ENCODE assay signal across 8 cellular contexts in the genomic region with DNA sequence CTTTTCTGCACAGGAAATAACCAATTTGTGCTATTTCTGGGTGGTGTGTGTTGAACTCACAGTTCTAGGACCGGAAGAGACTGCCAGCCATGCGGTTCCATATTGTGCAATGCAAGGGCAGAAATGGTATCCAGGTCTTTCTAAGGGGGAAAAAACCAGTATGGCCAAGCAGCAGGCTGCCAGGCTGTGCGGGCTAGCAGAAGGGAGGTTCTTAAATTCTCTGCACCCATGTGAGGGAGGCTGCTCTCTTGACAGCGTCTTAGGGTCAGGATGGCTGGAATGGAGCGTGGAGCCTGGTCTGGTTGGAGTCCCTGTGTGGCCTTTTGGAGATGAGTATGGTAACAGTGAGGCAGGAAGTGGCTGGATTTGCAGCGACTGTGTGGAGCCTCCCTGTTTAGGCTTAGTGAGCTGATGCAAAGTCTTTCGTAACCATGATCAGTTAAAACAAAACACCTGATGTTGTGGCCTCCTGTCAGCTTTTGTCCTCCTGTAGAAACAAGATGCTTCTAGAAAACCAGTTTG. TPM values are rescaled to one million over a fixed set of nuclear protein-coding genes. Genes with fewer than 3 reads are reported as not detected.
DNase-seq lines count a peak whose midpoint lies in the region; ATAC-seq and TF ChIP-seq lines count a peak whose summit lies in the region.

No MANE protein-coding gene starts in this region.

- no peak overlapping the region for H3K4me3 ChIP-seq in smooth muscle cell

- peak overlapping the region; percentile 26 for H3K4me2 ChIP-seq in smooth muscle cell

- H3K4me1 ChIP-seq in smooth muscle cell (ENCODE audit: low read depth), result peaks cover 30% of the 10 kb centered on the region

- H4K20me1 ChIP-seq in smooth muscle cell (ENCODE audit: low read depth), result peaks cover 100% of the 10 kb centered on the region

- H3K36me3 ChIP-seq in smooth muscle cell (ENCODE audit: low read depth), result no peaks in the 10 kb centered on the region

- peaks cover 18% of the 10 kb centered on the region for H3K36me3 Mint-ChIP-seq in activated T-cell treated with anti-CD3 and anti-CD28 coated beads, Interleukin-2, amount 50 U/mL, for 4 hours (ENCODE audit: insufficient read depth)

- no peaks in the 10 kb centered on the region for H3K27me3 Mint-ChIP-seq in activated T-cell treated with anti-CD3 and anti-CD28 coated beads, Interleukin-2, amount 50 U/mL, for 4 hours (ENCODE audit: low read depth)

- H3K4me1 Mint-ChIP-seq in activated T-cell treated with anti-CD3 and anti-CD28 coated beads, Interleukin-2, amount 50 U/mL, for 4 hours (ENCODE audit: low read depth), result peaks cover 92% of the 10 kb centered on the region

- H3K9ac ChIP-seq in smooth muscle cell (ENCODE audit: low read depth), result no peak overlapping the region

- peak overlapping the region; percentile 75 for H3K4me3 Mint-ChIP-seq in activated T-cell treated with anti-CD3 and anti-CD28 coated beads, Interleukin-2, amount 50 U/mL, for 4 hours

- no peaks in the 10 kb centered on the region for H3K27me3 ChIP-seq in smooth muscle cell (ENCODE audit: low read depth)

- no peak for TF ChIP-seq CTCF in smooth muscle cell (IDR thresholded peaks at IDR 0.05; ENCODE audit: borderline replicate concordance, insufficient read depth, poor library complexity, severe bottlenecking)

- WGBS in smooth muscle cell (ENCODE audit: low lambda C conversion rate), result 49% methylated on average over 7 of the region's 7 CpGs

- H3K27ac ChIP-seq in smooth muscle cell (ENCODE audit: low read depth), result peak overlapping the region; percentile 48

- no peaks in the 10 kb centered on the region for H3K9me3 Mint-ChIP-seq in activated T-cell treated with anti-CD3 and anti-CD28 coated beads, Interleukin-2, amount 50 U/mL, for 4 hours

- H3F3A ChIP-seq in smooth muscle cell (ENCODE audit: low read depth), result no peaks in the 10 kb centered on the region

- no peak overlapping the region for H2AFZ ChIP-seq in smooth muscle cell (ENCODE audit: low read depth)

- DNase-seq in activated T-cell treated with anti-CD3 and anti-CD28 coated beads, Interleukin-2, amount 50 U/mL, for 4 hours, result no peak
- no peak for DNase-seq in activated T-cell treated with anti-CD3 and anti-CD28 coated beads, Interleukin-2, amount 50 U/mL, for 1 hour
- DNase-seq in RPMI7951 (ENCODE audit: low read depth) (peak; percentile 75), fibroblast of gingiva (ENCODE audit: low read depth) (peak; percentile 47), smooth muscle cell (lab: John Stamatoyannopoulos, UW; ENCODE audit: unreplicated experiment) (no peak), mesenteric fat pad (ENCODE audit: low spot score) (no peak)
- DNase-seq in activated CD4-positive, CD25-positive, alpha-beta regulatory T cell (lab: John Stamatoyannopoulos, UW), result no peak

- peaks cover 90% of the 10 kb centered on the region for H3K79me2 ChIP-seq in smooth muscle cell (ENCODE audit: low read depth)

- H3K9me3 ChIP-seq in smooth muscle cell (replicated peaks; ENCODE audit: low read depth), result no peaks in the 10 kb centered on the region

- no peak for ATAC-seq in activated T-cell treated with anti-CD3 and anti-CD28 coated beads, Interleukin-2, amount 50 U/mL, for 4 hours
- ATAC-seq in HG02885 (IDR thresholded peaks at IDR 0.05; ENCODE audit: poor library complexity, unreplicated experiment), result peak; percentile 47

RNA-seq across cellular contexts. Expression of gene NCK2, which starts 52.6 kb away (rescaled TPM):
- 10 to 100 TPM; 71.6 to 79.1 (median 73.5) TPM for total RNA-seq in activated T-cell treated with anti-CD3 and anti-CD28 coated beads, Interleukin-2, amount 50 U/mL, for 4 hours
- total RNA-seq in RPMI7951 (2014; rRNA removed; shearing (Covaris generic)), result 32.4 and 34.5 TPM in 2 replicates
- total RNA-seq in smooth muscle cell (25.0 and 29.0 TPM in 2 replicates), mesenteric fat pad (39.7 TPM)
- 44.8 and 50.5 TPM in 2 replicates for polyA plus RNA-seq in smooth muscle cell

Comparison
In these comparisons a context has a peak if more than half of its experiments do, and no peak if none do; other contexts are left out.
1. DNase-seq: peak in RPMI7951 (single experiment) and fibroblast of gingiva (single experiment); none in activated T-cell treated with anti-CD3 and anti-CD28 coated beads, Interleukin-2, amount 50 U/mL, for 4 hours (single experiment), activated T-cell treated with anti-CD3 and anti-CD28 coated beads, Interleukin-2, amount 50 U/mL, for 1 hour (single experiment), smooth muscle cell (single experiment), activated CD4-positive, CD25-positive, alpha-beta regulatory T cell (0 of 4) and mesenteric fat pad (single experiment).